Comparison of ENCODE assay signal across 13 cellular contexts in the genomic region with DNA sequence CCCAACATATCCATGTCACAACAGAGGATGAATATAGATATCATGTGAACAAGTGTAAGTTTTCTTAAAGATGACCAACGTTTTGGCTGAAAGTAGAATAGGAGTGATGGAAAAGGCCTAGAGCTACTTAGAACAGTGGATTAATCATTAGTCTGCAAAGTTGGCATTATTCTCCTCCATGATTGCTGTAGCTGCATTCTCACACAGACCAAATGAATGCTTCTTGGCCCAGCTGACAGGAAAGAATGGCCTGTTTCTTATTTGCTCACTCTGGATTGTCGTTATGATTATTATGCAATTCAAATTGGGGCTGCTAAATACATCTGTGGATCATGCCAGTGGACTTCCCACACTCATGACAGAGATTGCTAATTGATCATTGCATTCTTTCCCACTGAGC.
"Had no signal": no experiment of that assay in that cellular context is flagged by ENCODE, and none has a peak within 500 bp of the region (broad histone marks: within the 10 kb centered on the region; RNA-seq: fewer than 3 reads in every experiment).

No MANE protein-coding gene starts in this region.

- H3K27me3 ChIP-seq: ovary, right lobe of liver, stomach, tibial artery had no signal

- DNase-seq: cerebellar nuclear complex; cortex of kidney; effector memory CD8-positive, alpha-beta T cell; natural killer cell; occipital lobe; ovary; right lobe of liver; stimulated activated CD4-positive, alpha-beta T cell treated with anti-CD3 and anti-CD28 coated beads, Interleukin-2, amount 100 ng/mL, for 24 hours; stimulated activated CD4-positive, alpha-beta T cell treated with anti-CD3 and anti-CD28 coated beads, Interleukin-4, amount 100 ng/mL, for 24 hours; stimulated activated naive CD4-positive, alpha-beta T cell treated with Interleukin-2 at 50 U/mL for 16 hours; stomach; tibial artery had no signal

- H3K4me3 ChIP-seq: lung, ovary, right lobe of liver, stomach, tibial artery had no signal

- H3K36me3 ChIP-seq: ovary, right lobe of liver, stomach, tibial artery had no signal

- H3K27ac ChIP-seq: ovary, right lobe of liver, stomach, tibial artery had no signal

- H3K4me1 ChIP-seq: right lobe of liver, stomach, tibial artery had no signal

- H3K9me3 ChIP-seq: ovary, right lobe of liver, stomach, tibial artery had no signal
